In genomic region chr7:130925136-130925794, GRCh38 we compare ENCODE assay signal across 10 cellular contexts.
DNase-seq lines count a peak whose midpoint lies in the region; ATAC-seq and TF ChIP-seq lines count a peak whose summit lies in the region.
"Had no signal": no experiment of that assay in that cellular context is flagged by ENCODE, and none has a peak within 500 bp of the region (broad histone marks: within the 10 kb centered on the region; RNA-seq: fewer than 3 reads in every experiment).

No MANE protein-coding gene starts in this region.

- no peak overlapping the region for H2AFZ ChIP-seq in IMR-90 (replicated peaks; ENCODE audit: low read length, poor library complexity)

- peak overlapping the region; percentile 81 to 84 for H3K27ac Mint-ChIP-seq in natural killer cell treated with Interleukin-12 subunit alpha and Interleukin-12 subunit beta and Interleukin-15 and Interleukin-18, amount 100 ng/mL, for 72 hours

- TF ChIP-seq CTCF in IMR-90 (conservative IDR thresholded peaks at IDR 0.05; ENCODE audit: low read depth, low read length) (no peak), ascending aorta (IDR thresholded peaks at IDR 0.05) (no peak)

- no peak overlapping the region for H2AK9ac ChIP-seq in IMR-90 (replicated peaks; ENCODE audit: low read depth, low read length, poor library complexity)

- intact Hi-C loops in IMR-90 (cut with micrococcal nuclease) = no loop called here
- intact Hi-C loops in ascending aorta (cut with DNase I) = loop anchor here (2.0 kb wide), 1 partner anchor 16 kb away; no protein-coding TSS in a partner anchor

- peaks cover 30% of the 10 kb centered on the region for H3K36me3 Mint-ChIP-seq in natural killer cell treated with Interleukin-12 subunit alpha and Interleukin-12 subunit beta and Interleukin-15 and Interleukin-18, amount 100 ng/mL, for 72 hours

- peak overlapping the region; percentile 64 for H3K4ac ChIP-seq in IMR-90 (ENCODE audit: low read depth, low read length)

- peak overlapping the region; percentile 20; the same call in 1 of the 2 replicates for H2BK20ac ChIP-seq in IMR-90 (ENCODE audit: low read depth, low read length)

- H3K27me3 ChIP-seq in IMR-90 (ENCODE audit: control insufficient read depth, insufficient read depth, low read length) (no peaks in the 10 kb centered on the region), ascending aorta (no peaks in the 10 kb centered on the region)

- H3K36me3 ChIP-seq in IMR-90 (ENCODE audit: control insufficient read depth, insufficient read depth, low read length) (peaks cover 9% of the 10 kb centered on the region), ascending aorta (no peaks in the 10 kb centered on the region)

- peaks cover 20% of the 10 kb centered on the region; the same call in 1 of the 2 replicates for H4K20me1 ChIP-seq in IMR-90 (ENCODE audit: insufficient read depth, low read length)

- H3K9me3 Mint-ChIP-seq in natural killer cell treated with Interleukin-12 subunit alpha and Interleukin-12 subunit beta and Interleukin-15 and Interleukin-18, amount 100 ng/mL, for 72 hours = no peaks in the 10 kb centered on the region

- peak; percentile 50 for DNase-seq in CD1c-positive myeloid dendritic cell (ENCODE audit: extremely low spot score)
- no peak for DNase-seq in IMR-90
- no peak for DNase-seq in ascending aorta (ENCODE audit: low spot score in 2 of 2)
- DNase-seq in natural killer cell treated with Interleukin-12 subunit alpha and Interleukin-12 subunit beta and Interleukin-15 and Interleukin-18, amount 100 ng/mL, for 72 hours (ENCODE audit: low spot score) = no peak
- no peak for DNase-seq in NCI-H128 (lab: John Stamatoyannopoulos, UW; ENCODE audit: unreplicated experiment)
- DNase-seq in SKM-1 treated with dmso at 0.1 percent for 144 hours (lab: John Stamatoyannopoulos, UW; ENCODE audit: unreplicated experiment) = no peak
- DNase-seq: amygdala had no signal

- peak overlapping the region; percentile 23; the same call in 2 of the 3 replicates for H2BK15ac ChIP-seq in IMR-90 (ENCODE audit: low read depth, low read length)

- 0 out of 2 replicates have a peak overlapping the region, but pooled peaks have one; percentile 15 for H4K5ac ChIP-seq in IMR-90 (ENCODE audit: low read depth, low read length)

- H4K91ac ChIP-seq in IMR-90 (ENCODE audit: insufficient read depth, low read depth, low read length) = no peak overlapping the region

- H4K8ac ChIP-seq in IMR-90 (ENCODE audit: low read depth in 2 of 2, low read length in 2 of 2) = peak overlapping the region in 1 of 2 experiments; percentile 57; a peak in 3 of 4 replicates

- peaks cover 8 to 60% of the 10 kb centered on the region in 2 experiments for H3K79me1 ChIP-seq in IMR-90 (ENCODE audit: low read depth in 1 of 2, low read length in 2 of 2)

- peak overlapping the region; percentile 48; the same call in 1 of the 2 replicates for H2BK120ac ChIP-seq in IMR-90 (ENCODE audit: low read depth, low read length)

- H3K56ac ChIP-seq in IMR-90 (ENCODE audit: extremely low read depth, insufficient read depth, low read length) = no peak overlapping the region

- CTCF ChIA-PET in IMR-90 (lab: Yijun Ruan, JAX) = no interaction called here

- peaks cover 28% of the 10 kb centered on the region for H3K9me1 ChIP-seq in IMR-90 (ENCODE audit: insufficient read depth, low read length)

- no peaks in the 10 kb centered on the region for H3K27me3 Mint-ChIP-seq in natural killer cell treated with Interleukin-12 subunit alpha and Interleukin-12 subunit beta and Interleukin-15 and Interleukin-18, amount 100 ng/mL, for 72 hours

- dilution Hi-C loops in IMR-90 (cut with HindIII; ENCODE audit: low sequenced_read_pairs, unreplicated experiment) = no loop called here

- H3K4me2 ChIP-seq in IMR-90 (ENCODE audit: low read depth, low read length) = peak overlapping the region; percentile 20; the same call in 1 of the 2 replicates

- 78% methylated on average over 3 of the region's 8 CpGs; no CpG with 5 or more reads in 1 of the 2 experiments for WGBS in IMR-90 (ENCODE audit: extremely low coverage in 2 of 2, insufficient read length in 1 of 2), 2 experiments

- H3K4me3 Mint-ChIP-seq in natural killer cell treated with Interleukin-12 subunit alpha and Interleukin-12 subunit beta and Interleukin-15 and Interleukin-18, amount 100 ng/mL, for 72 hours = peak overlapping the region; percentile 47

- no peak for TF ChIP-seq RAD21 in IMR-90 (IDR thresholded peaks at IDR 0.05; ENCODE audit: low read length)

- peak overlapping the region; percentile 83 for H2BK5ac ChIP-seq in IMR-90 (ENCODE audit: low read depth, low read length, poor library complexity, severe bottlenecking)

- peak overlapping the region; percentile 48; the same call in 1 of the 2 replicates for H3K18ac ChIP-seq in IMR-90 (ENCODE audit: low read depth, low read length)

- H3K4me1 Mint-ChIP-seq in natural killer cell treated with Interleukin-12 subunit alpha and Interleukin-12 subunit beta and Interleukin-15 and Interleukin-18, amount 100 ng/mL, for 72 hours (ENCODE audit: low read depth in 2 of 2) = peaks cover 63 to 70% of the 10 kb centered on the region in 2 donors

- H3K9ac ChIP-seq in IMR-90 (ENCODE audit: low read depth, low read length) = peak overlapping the region; percentile 11; the same call in 1 of the 2 replicates

- peak overlapping the region; percentile 77; the same call in 1 of the 2 replicates for H3K14ac ChIP-seq in IMR-90 (replicated peaks; ENCODE audit: low read depth, low read length)

- H3K23ac ChIP-seq in IMR-90 (ENCODE audit: low read depth, low read length) = peak overlapping the region; percentile 75; the same call in 1 of the 2 replicates

- POLR2A ChIA-PET in IMR-90 (lab: Charles Lee; ENCODE audit: unreplicated experiment) = no interaction called here

- H3K4me3 ChIP-seq in IMR-90 (ENCODE audit: insufficient read depth, low read depth, low read length) = no peak overlapping the region
- no peak overlapping the region for H3K4me3 ChIP-seq in ascending aorta
- H3K4me3 ChIP-seq: lung had no signal

- H3K4me1 ChIP-seq in IMR-90 (ENCODE audit: control insufficient read depth, insufficient read depth, low read length) (peaks cover 30% of the 10 kb centered on the region), ascending aorta (peaks cover 0 to 23% of the 10 kb centered on the region in 2 donors)

- in situ Hi-C loops in IMR-90 (cut with MboI; ENCODE audit: low sequenced_read_pairs) = no loop called here

- no TSS peak for BruUV-seq in IMR-90 (replicated peaks; lab: Mats Ljungman, UMichigan)

- H3K27ac ChIP-seq in IMR-90 (ENCODE audit: insufficient read depth, low read length) = peak overlapping the region; percentile 62
- peak overlapping the region; percentile 47 to 89 for H3K27ac ChIP-seq in ascending aorta

- peak overlapping the region; percentile 41; the same call in 1 of the 2 replicates for H2AK5ac ChIP-seq in IMR-90 (ENCODE audit: low read depth, low read length)

- ATAC-seq in IMR-90 (ENCODE audit: low read depth) = peak; percentile 30; the same call in 1 of the 2 replicates
- no peak for ATAC-seq in natural killer cell treated with Interleukin-12 subunit alpha and Interleukin-12 subunit beta and Interleukin-15 and Interleukin-18, amount 100 ng/mL, for 72 hours
- ATAC-seq in HG03159 (IDR thresholded peaks at IDR 0.05; ENCODE audit: unreplicated experiment) = no peak
- no peak for ATAC-seq in HG02642 (IDR thresholded peaks at IDR 0.05; ENCODE audit: poor library complexity, unreplicated experiment)

- H3K9me3 ChIP-seq in IMR-90 (ENCODE audit: control insufficient read depth, insufficient read depth, low read length) (no peaks in the 10 kb centered on the region), ascending aorta (no peaks in the 10 kb centered on the region)

- TF ChIP-seq POLR2A in IMR-90 (IDR thresholded peaks at IDR 0.05; ENCODE audit: low read depth, low read length) = no peak

TF ChIP-seq in IMR-90, 13 proteins besides CTCF, POLR2A, EP300 and RAD21:
- TF ChIP-seq MAFK (IDR thresholded peaks at IDR 0.05; ENCODE audit: low read depth, low read length) (no peak; the same call in 1 of the 2 replicates), NFE2L2 (IDR thresholded peaks at IDR 0.05; ENCODE audit: low read depth, low read length) (peak; percentile 76)
